Comparison of ENCODE assay signal across 1 cellular context in genomic region chr5:140114341-140115185, GRCh38.
TF ChIP-seq lines count a peak whose summit lies in the region.

No MANE protein-coding gene starts in this region.

TF ChIP-seq in K562, 482 proteins besides CTCF, POLR2A, EP300 and RAD21 (continued from another document and continues in another):
- TF ChIP-seq GMEB1 (CRISPR knock-in tag; IDR thresholded peaks at IDR 0.05) (no peak), ZNF561 (CRISPR knock-in tag; conservative IDR thresholded peaks at IDR 0.05) (no peak), HNRNPLL (IDR thresholded peaks at IDR 0.05; ENCODE audit: low read depth, low read length, poor library complexity, severe bottlenecking) (peak; percentile 91), RBM25 (IDR thresholded peaks at IDR 0.05; ENCODE audit: low read depth, low read length, severe bottlenecking) (no peak), ID3 (CRISPR knock-in tag; IDR thresholded peaks at IDR 0.05) (no peak), ID3 (tag; IDR thresholded peaks at IDR 0.05) (peak; percentile 49; the same call in 1 of the 2 replicates), MBD2 (IDR thresholded peaks at IDR 0.05; ENCODE audit: borderline replicate concordance, low read depth) (0 out of 2 replicates have a peak, but pooled peaks have one; percentile 33), ZC3H8 (IDR thresholded peaks at IDR 0.05) (no peak), PURB (CRISPR knock-in tag; IDR thresholded peaks at IDR 0.05; ENCODE audit: low read depth) (no peak), PRDM10 (IDR thresholded peaks at IDR 0.05; ENCODE audit: partially characterized antibody) (peak; percentile 98), BHLHE40 (IDR thresholded peaks at IDR 0.05; ENCODE audit: low read length) (0 out of 2 replicates have a peak, but pooled peaks have one; percentile 4), TCF7 (IDR thresholded peaks at IDR 0.05; ENCODE audit: borderline replicate concordance) (no peak), ZFP30 (CRISPR knock-in tag; IDR thresholded peaks at IDR 0.05; ENCODE audit: borderline replicate concordance) (no peak), POLR2AphosphoS5 (IDR thresholded peaks at IDR 0.05; ENCODE audit: control insufficient read depth, insufficient read depth, low read depth, low read length) (no peak), SAP30 (IDR thresholded peaks at IDR 0.05; ENCODE audit: borderline replicate concordance, insufficient read depth, low read depth, low read length, poor library complexity, severe bottlenecking) (peak; percentile 65), NRF1 (conservative IDR thresholded peaks at IDR 0.05 in 1 of 2, IDR thresholded peaks at IDR 0.05 in 1 of 2) (peak; percentile 86 to 89), HCFC1 (IDR thresholded peaks at IDR 0.05; ENCODE audit: low read depth, low read length) (no peak), POLR2B (IDR thresholded peaks at IDR 0.05; ENCODE audit: low read depth, partially characterized antibody) (no peak), MTA3 (IDR thresholded peaks at IDR 0.05; ENCODE audit: borderline replicate concordance) (peak; percentile 43; the same call in 1 of the 2 replicates), TSHZ1 (CRISPR knock-in tag; IDR thresholded peaks at IDR 0.05) (no peak), ZSCAN29 (IDR thresholded peaks at IDR 0.05) (0 out of 2 replicates have a peak, but pooled peaks have one; percentile 28), MTA1 (IDR thresholded peaks at IDR 0.05; ENCODE audit: borderline replicate concordance) (no peak), FOXO4 (CRISPR knock-in tag; IDR thresholded peaks at IDR 0.05) (no peak), PHB2 (IDR thresholded peaks at IDR 0.05; ENCODE audit: low read depth) (no peak), ZBED1 (IDR thresholded peaks at IDR 0.05) (no peak), FOXA3 (CRISPR knock-in tag; conservative IDR thresholded peaks at IDR 0.05 in 1 of 2, IDR thresholded peaks at IDR 0.05 in 1 of 2) (0 out of 4 replicates have a peak, but pooled peaks of 1 of the 2 experiments have one; percentile 19), HMBOX1 (IDR thresholded peaks at IDR 0.05) (no peak), GABPB2 (CRISPR knock-in tag; conservative IDR thresholded peaks at IDR 0.05) (no peak), CREB1 (IDR thresholded peaks at IDR 0.05) (0 out of 2 replicates have a peak, but pooled peaks have one; percentile 34), CREB1 (CRISPR knock-in tag; IDR thresholded peaks at IDR 0.05) (peak; percentile 71), RB1 (IDR thresholded peaks at IDR 0.05; ENCODE audit: low read depth) (no peak), TEAD1 (CRISPR knock-in tag; IDR thresholded peaks at IDR 0.05) (no peak), ZKSCAN3 (CRISPR knock-in tag; IDR thresholded peaks at IDR 0.05) (no peak), TCFL5 (CRISPR knock-in tag; conservative IDR thresholded peaks at IDR 0.05) (no peak), SIX5 (IDR thresholded peaks at IDR 0.05; ENCODE audit: borderline replicate concordance in 1 of 2, insufficient read depth in 1 of 2, low read depth in 1 of 2, low read length in 2 of 2) (no peak), CBFA2T2 (conservative IDR thresholded peaks at IDR 0.05) (no peak), ZBTB49 (CRISPR knock-in tag; IDR thresholded peaks at IDR 0.05; ENCODE audit: borderline replicate concordance) (no peak), HIVEP1 (CRISPR knock-in tag; IDR thresholded peaks at IDR 0.05) (no peak), ZNF197 (CRISPR knock-in tag; IDR thresholded peaks at IDR 0.05; ENCODE audit: low read depth) (no peak), COPS2 (conservative IDR thresholded peaks at IDR 0.05) (no peak), RBFOX2 (IDR thresholded peaks at IDR 0.05; ENCODE audit: low read depth, low read length) (peak; percentile 60), TFAP4 (CRISPR knock-in tag; IDR thresholded peaks at IDR 0.05; ENCODE audit: borderline replicate concordance) (peak; percentile 61; the same call in 1 of the 2 replicates), ZNF644 (tag; IDR thresholded peaks at IDR 0.05; ENCODE audit: low read depth) (no peak), ZNF408 (CRISPR knock-in tag; IDR thresholded peaks at IDR 0.05; ENCODE audit: low read depth) (no peak), TAF9B (IDR thresholded peaks at IDR 0.05; ENCODE audit: partially characterized antibody) (no peak), ZNF140 (CRISPR knock-in tag; IDR thresholded peaks at IDR 0.05) (no peak), RFX5 (IDR thresholded peaks at IDR 0.05; ENCODE audit: low read depth, low read length) (no peak), TFAM (CRISPR knock-in tag; conservative IDR thresholded peaks at IDR 0.05) (no peak), FOSL1 (tag; conservative IDR thresholded peaks at IDR 0.05) (no peak)
